ENCODE assay signal across 15 cellular contexts in the genomic region with DNA sequence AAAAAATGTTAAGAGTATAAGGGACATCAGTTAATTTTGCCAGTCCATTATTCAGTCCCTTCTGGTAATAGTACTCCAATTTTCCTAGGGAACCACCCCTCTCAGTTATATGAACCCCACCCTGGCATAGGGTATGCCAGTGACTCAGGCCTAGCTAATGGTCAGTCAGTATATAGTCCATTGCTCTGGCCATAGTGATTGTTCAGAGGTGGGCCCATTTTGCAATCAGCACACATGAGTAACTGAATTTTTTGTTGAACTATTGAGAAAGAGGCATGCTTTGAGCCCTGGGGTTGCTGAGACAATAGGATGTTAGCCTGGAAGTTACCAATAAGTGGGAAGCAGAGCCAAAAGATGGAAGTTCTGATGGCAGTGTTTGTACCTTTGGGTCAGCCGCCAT. TPM values are rescaled to one million over a fixed set of nuclear protein-coding genes. Genes with fewer than 3 reads are reported as not detected.
A peak's percentile ranks its signal among the peaks of the same experiment; 100 is the strongest.
DNase-seq lines count a peak whose midpoint lies in the region; ATAC-seq, FAIRE-seq and TF ChIP-seq lines count a peak whose summit lies in the region.
"Had no signal": no experiment of that assay in that cellular context is flagged by ENCODE, and none has a peak within 500 bp of the region (broad histone marks: within the 10 kb centered on the region; RNA-seq: fewer than 3 reads in every experiment).

No MANE protein-coding gene starts in this region.

- CTCF ChIA-PET in CD4-positive, alpha-beta memory T cell (lab: Charles Lee; ENCODE audit: partially characterized antibody), result interaction anchor here (0.6 to 1.0 kb wide), 4 partner anchors 69 to 540 kb away, joined by 3 to 4 read pairs (median 3); no protein-coding TSS in a partner anchor

- H3K79me2 ChIP-seq in Loucy (ENCODE audit: insufficient read depth, low read length), result peaks cover 84% of the 10 kb centered on the region

- H3K4me3 ChIP-seq in Loucy (ENCODE audit: low read length, poor library complexity, severe bottlenecking) (peak overlapping the region; percentile 31), bronchial epithelial cell (ENCODE audit: low read depth, low read length) (no peak overlapping the region)
- no peak overlapping the region for H3K4me3 ChIP-seq in CD4-positive, alpha-beta memory T cell (ENCODE audit: low read length in 2 of 2)

- H3K27ac Mint-ChIP-seq in memory B cell, result peak overlapping the region; percentile 83
- peak overlapping the region in 2 of 7 donors; percentile 2 to 64 for H3K27ac Mint-ChIP-seq in CD4-positive, alpha-beta memory T cell
- H3K27ac Mint-ChIP-seq: T-helper 2 cell treated with Interferon-gamma antibody and Interleukin-4, amounts not matched to agents 5 μg/mL and 100 μg/mL, for 36 hours had no signal

- H3K27me3 ChIP-seq in Loucy (ENCODE audit: insufficient read depth, low read length, poor library complexity, severe bottlenecking) (no peaks in the 10 kb centered on the region), bronchial epithelial cell (ENCODE audit: control insufficient read depth, insufficient read depth, low read length) (no peaks in the 10 kb centered on the region)
- H3K27me3 ChIP-seq in CD4-positive, alpha-beta memory T cell (ENCODE audit: insufficient read depth, low read length), result no peaks in the 10 kb centered on the region

- no peak overlapping the region for H3K4me3 Mint-ChIP-seq in memory B cell
- peak overlapping the region in 2 of 8 donors; percentile 8 to 18 for H3K4me3 Mint-ChIP-seq in CD4-positive, alpha-beta memory T cell
- H3K4me3 Mint-ChIP-seq: T-helper 2 cell treated with Interferon-gamma antibody and Interleukin-4, amounts not matched to agents 5 μg/mL and 100 μg/mL, for 36 hours had no signal

- peaks cover 3% of the 10 kb centered on the region for H3K36me3 Mint-ChIP-seq in memory B cell
- peaks cover 0 to 14% of the 10 kb centered on the region in 2 donors for H3K36me3 Mint-ChIP-seq in CD4-positive, alpha-beta memory T cell

- H3K9me3 ChIP-seq in Loucy (ENCODE audit: insufficient read depth, low read depth, low read length), result no peaks in the 10 kb centered on the region
- H3K9me3 ChIP-seq in CD4-positive, alpha-beta memory T cell (ENCODE audit: control insufficient read depth in 1 of 2, low read length in 2 of 2), result no peaks in the 10 kb centered on the region

- peaks cover 15% of the 10 kb centered on the region for H4K20me1 ChIP-seq in Loucy (ENCODE audit: insufficient read depth, low read length, poor library complexity, severe bottlenecking)

- H3K27me3 Mint-ChIP-seq in memory B cell, result no peaks in the 10 kb centered on the region
- no peaks in the 10 kb centered on the region for H3K27me3 Mint-ChIP-seq in CD4-positive, alpha-beta memory T cell

- POLR2A ChIA-PET in CD4-positive, alpha-beta memory T cell (lab: Charles Lee; ENCODE audit: partially characterized antibody), result interaction anchor here (0.7 kb wide), 1 partner anchor 108 kb away, joined by 3 read pairs; no protein-coding TSS in a partner anchor

- H3K4me1 Mint-ChIP-seq in memory B cell, result peaks cover 46% of the 10 kb centered on the region
- peaks cover 41 to 70% (median 54%) of the 10 kb centered on the region in 4 donors for H3K4me1 Mint-ChIP-seq in CD4-positive, alpha-beta memory T cell

- TF ChIP-seq CTCF in Loucy (conservative IDR thresholded peaks at IDR 0.05; ENCODE audit: low read length) (no peak), bronchial epithelial cell (IDR thresholded peaks at IDR 0.05; ENCODE audit: insufficient read depth, low read length, severe bottlenecking) (no peak)

- H3F3A ChIP-seq in Loucy (ENCODE audit: low read depth), result no peaks in the 10 kb centered on the region

- intact Hi-C loops in CD4-positive, alpha-beta memory T cell (cut with micrococcal nuclease), result no loop called here

- no peak overlapping the region for H2AFZ ChIP-seq in Loucy (ENCODE audit: low read length)

- no peaks in the 10 kb centered on the region for H3K9me3 Mint-ChIP-seq in memory B cell
- H3K9me3 Mint-ChIP-seq in CD4-positive, alpha-beta memory T cell, result no peaks in the 10 kb centered on the region
- H3K9me3 Mint-ChIP-seq: T-helper 2 cell treated with Interferon-gamma antibody and Interleukin-4, amounts not matched to agents 5 μg/mL and 100 μg/mL, for 36 hours had no signal

- no peak overlapping the region for H3K9ac ChIP-seq in Loucy (ENCODE audit: low read depth, low read length, poor library complexity, severe bottlenecking)

- peaks cover 50% of the 10 kb centered on the region for H3K4me1 ChIP-seq in Loucy (ENCODE audit: insufficient read depth, low read length, poor library complexity, severe bottlenecking)
- peaks cover 54% of the 10 kb centered on the region for H3K4me1 ChIP-seq in CD4-positive, alpha-beta memory T cell (ENCODE audit: insufficient read depth, low read length)

- DNase-seq in CD1c-positive myeloid dendritic cell (ENCODE audit: extremely low spot score) (peak; percentile 24), bronchial epithelial cell (ENCODE audit: low read depth) (peak; percentile 76), memory B cell (ENCODE audit: low spot score in 2 of 2) (no peak), NCI-H345 treated with DMSO at 0.1 percent for 48 hours (lab: John Stamatoyannopoulos, UW; ENCODE audit: unreplicated experiment) (no peak), NCI-H146 treated with DMSO at 0.1 percent for 48 hours (lab: John Stamatoyannopoulos, UW; ENCODE audit: unreplicated experiment) (no peak)
- DNase-seq in stimulated activated naive CD4-positive, alpha-beta T cell (lab: John Stamatoyannopoulos, UW), result no peak
- no peak for DNase-seq in CD4-positive, alpha-beta memory T cell
- DNase-seq: glutamatergic neuron; kidney; MV-4-11; NCI-H446 treated with DMSO at 0.1 percent for 48 hours; stimulated activated CD4-positive, alpha-beta T cell treated with anti-CD3 and anti-CD28 coated beads, Interleukin-4, amount 100 ng/mL, for 4 hours; stimulated activated naive CD8-positive, alpha-beta T cell treated with anti-CD3 and anti-CD28 coated beads, Interleukin-15, Interleukin-2, amounts not matched to agents 100 U/mL and 50 U/mL, for 24 hours had no signal

- H3K9me2 ChIP-seq in Loucy (replicated peaks; ENCODE audit: low read depth, low read length), result no peaks in the 10 kb centered on the region

- no peak overlapping the region for H3K27ac ChIP-seq in CD4-positive, alpha-beta memory T cell (ENCODE audit: low read depth, low read length)

- no peak for ATAC-seq in memory B cell (ENCODE audit: low read depth)
- ATAC-seq: stimulated activated naive CD8-positive, alpha-beta T cell treated with anti-CD3 and anti-CD28 coated beads, Interleukin-15, Interleukin-2, amounts not matched to agents 100 U/mL and 50 U/mL, for 24 hours had no signal

- H3K36me3 ChIP-seq in Loucy (ENCODE audit: insufficient read depth, low read length) (no peaks in the 10 kb centered on the region), bronchial epithelial cell (ENCODE audit: control insufficient read depth, insufficient read depth, low read length) (no peaks in the 10 kb centered on the region)
- H3K36me3 ChIP-seq in CD4-positive, alpha-beta memory T cell (ENCODE audit: insufficient read depth, low read length), result no peaks in the 10 kb centered on the region

- H3K4me2 ChIP-seq in Loucy (ENCODE audit: low read depth, low read length, poor library complexity, severe bottlenecking), result peak overlapping the region; percentile 72

- no peak for FAIRE-seq in bronchial epithelial cell (lab: Jason Lieb, UNC)
- FAIRE-seq: kidney had no signal

RNA-seq across cellular contexts. Expression of a gene that starts 4.1 kb away (rescaled TPM):
- total RNA-seq in bronchial epithelial cell, result 25.5 and 33.8 TPM in 2 replicates
- total RNA-seq in CD4-positive, alpha-beta memory T cell, result 10 to 100 TPM; 76.0 to 87.7 TPM
- 10 to 100 TPM in 1 of 2 donors, 1 to 10 TPM in 1; 7.4 to 21.5 TPM for polyA plus RNA-seq in CD4-positive, alpha-beta memory T cell

RNA-seq across cellular contexts. Expression of a gene that starts 45.5 kb away (rescaled TPM):
- total RNA-seq in bronchial epithelial cell, result 37.9 and 47.4 TPM in 2 replicates
- total RNA-seq in CD4-positive, alpha-beta memory T cell, result 10 to 100 TPM; 60.0 to 60.2 TPM
- polyA plus RNA-seq in CD4-positive, alpha-beta memory T cell, result 100 to 1,000 TPM in 1 of 2 donors, 10 to 100 TPM in 1; 98.6 to 120 TPM

RNA-seq across cellular contexts. Expression of a gene that starts 58.5 kb away (rescaled TPM):
- 9.2 and 10.8 TPM in 2 replicates for total RNA-seq in bronchial epithelial cell
- 10 to 100 TPM; 64.0 to 69.6 TPM for total RNA-seq in CD4-positive, alpha-beta memory T cell
- 10 to 100 TPM; 13.2 to 26.5 TPM for polyA plus RNA-seq in CD4-positive, alpha-beta memory T cell

Comparison
In these comparisons a context has a peak if more than half of its experiments do, and no peak if none do; other contexts are left out.
1. DNase-seq: peak in CD1c-positive myeloid dendritic cell (single experiment) and bronchial epithelial cell (single experiment); none in memory B cell (0 of 2), stimulated activated naive CD4-positive, alpha-beta T cell (0 of 6), CD4-positive, alpha-beta memory T cell (0 of 5), NCI-H345 treated with DMSO at 0.1 percent for 48 hours (single experiment) and NCI-H146 treated with DMSO at 0.1 percent for 48 hours (single experiment).